ENCODE assay signal across 8 cellular contexts in genomic region chr9:128420060-128420650, GRCh38. TPM values are rescaled to one million over a fixed set of nuclear protein-coding genes. Genes with fewer than 3 reads are reported as not detected.
A peak's percentile ranks its signal among the peaks of the same experiment; 100 is the strongest.
DNase-seq lines count a peak whose midpoint lies in the region; ATAC-seq lines count a peak whose summit lies in the region.

No MANE protein-coding gene starts in this region.

- H3K36me3 ChIP-seq in ectodermal cell (ENCODE audit: control insufficient read depth, insufficient read depth, low read length) = no peaks in the 10 kb centered on the region

- 2% methylated on average over 59 of the region's 59 CpGs for WGBS in ectodermal cell, 2 experiments

- peaks cover 42% of the 10 kb centered on the region for H3K27me3 ChIP-seq in ectodermal cell (ENCODE audit: control insufficient read depth, insufficient read depth, low read length, poor library complexity, severe bottlenecking)

- H3K4me1 ChIP-seq in ectodermal cell (ENCODE audit: control insufficient read depth, insufficient read depth, low read length) = peaks cover 10% of the 10 kb centered on the region

- H3K4me3 ChIP-seq in ectodermal cell (ENCODE audit: insufficient read depth, low read depth, low read length) = peak overlapping the region; percentile 79

- DNase-seq in NCI-H510A treated with DMSO at 0.1 percent for 48 hours (lab: John Stamatoyannopoulos, UW) = peak; percentile 25
- DNase-seq in NCI-H510A (lab: John Stamatoyannopoulos, UW) = no peak
- DNase-seq in NCI-H226 = peak; percentile 60
- peak; percentile 75 to 76 for DNase-seq in activated CD4-positive, alpha-beta T cell treated with anti-CD3 and anti-CD28 coated beads, Interleukin-2, amount 50 U/mL, for 48 hours
- peak; percentile 61 to 68 for DNase-seq in lung microvascular endothelial cell (ENCODE audit: low read depth in 2 of 2)
- peak; percentile 42 for DNase-seq in stimulated activated CD8-positive, alpha-beta memory T cell treated with anti-CD3 and anti-CD28 coated beads, Interleukin-12 subunit alpha, Interleukin-12 subunit beta, amount 100 ng/mL, for 1 hour (ENCODE audit: low read depth)

- peak; percentile 70 for ATAC-seq in HG02970 (IDR thresholded peaks at IDR 0.05; ENCODE audit: low FRiP score, unreplicated experiment)

- no peak overlapping the region for H3K27ac ChIP-seq in ectodermal cell (ENCODE audit: insufficient read depth, low read depth, low read length, poor library complexity, severe bottlenecking)

- no peaks in the 10 kb centered on the region for H3K9me3 ChIP-seq in ectodermal cell (ENCODE audit: control insufficient read depth, low read length)

RNA-seq across cellular contexts. Expression of gene CERCAM, which starts 0.5 kb away (rescaled TPM):
- polyA plus RNA-seq in ectodermal cell (2013, experiment 1 of 4) = 20.3 TPM
- 12.5 TPM for polyA plus RNA-seq in ectodermal cell (2013, experiment 2 of 4)
- polyA plus RNA-seq in ectodermal cell (2013, experiment 3 of 4) = 19.1 TPM
- 19.2 TPM for polyA plus RNA-seq in ectodermal cell (2013, experiment 4 of 4)
- total RNA-seq in lung microvascular endothelial cell = 16.1 and 19.0 TPM in 2 replicates

RNA-seq across cellular contexts. Expression of gene ODF2, which starts 35.7 kb away (rescaled TPM):
- polyA plus RNA-seq in ectodermal cell (2013, experiment 1 of 4) = 54.4 TPM
- 50.4 TPM for polyA plus RNA-seq in ectodermal cell (2013, experiment 2 of 4)
- 45.1 TPM for polyA plus RNA-seq in ectodermal cell (2013, experiment 3 of 4)
- 45.7 TPM for polyA plus RNA-seq in ectodermal cell (2013, experiment 4 of 4)
- total RNA-seq in lung microvascular endothelial cell = 20.5 and 25.4 TPM in 2 replicates

RNA-seq across cellular contexts. Expression of gene URM1, which starts 49.0 kb away (rescaled TPM):
- polyA plus RNA-seq in ectodermal cell (2013, experiment 1 of 4) = 69.7 TPM
- polyA plus RNA-seq in ectodermal cell (2013, experiment 2 of 4) = 61.6 TPM
- polyA plus RNA-seq in ectodermal cell (2013, experiment 3 of 4) = 43.7 TPM
- polyA plus RNA-seq in ectodermal cell (2013, experiment 4 of 4) = 47.7 TPM
- 36.0 and 46.4 TPM in 2 replicates for total RNA-seq in lung microvascular endothelial cell
